In the genomic region with DNA sequence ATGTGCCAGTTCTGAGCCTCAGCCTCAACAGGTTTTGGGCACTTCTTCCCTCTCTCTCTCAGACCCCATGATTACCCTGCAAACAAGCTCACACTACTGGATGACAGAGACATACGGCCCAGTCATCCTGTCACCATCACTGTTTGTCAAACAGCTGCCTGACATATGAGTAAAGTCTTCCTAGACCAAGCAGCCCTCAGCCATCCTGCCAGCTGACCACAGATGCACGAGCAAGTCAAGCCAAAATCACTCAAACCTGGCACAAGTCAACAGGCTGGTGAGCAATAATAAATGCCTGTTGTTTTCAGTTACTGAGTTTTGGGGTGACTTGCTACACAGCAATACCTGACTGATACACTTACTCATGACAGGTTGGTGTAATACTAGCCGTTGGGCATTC, we compare ENCODE assay signal across 13 cellular contexts.
DNase-seq lines count a peak whose midpoint lies in the region; ATAC-seq lines count a peak whose summit lies in the region.
"Had no signal": no experiment of that assay in that cellular context is flagged by ENCODE, and none has a peak within 500 bp of the region (broad histone marks: within the 10 kb centered on the region; RNA-seq: fewer than 3 reads in every experiment).

No MANE protein-coding gene starts in this region.

- H3K36me3 ChIP-seq in skeletal muscle satellite cell (ENCODE audit: insufficient read depth, low read length) (peaks cover 5% of the 10 kb centered on the region), HAP-1 (replicated peaks) (no peaks in the 10 kb centered on the region)
- H3K36me3 ChIP-seq: suprapubic skin, WERI-Rb-1 had no signal

- H3K9ac ChIP-seq in skeletal muscle satellite cell (ENCODE audit: low read depth, low read length), result peak overlapping the region; percentile 91

- peak; percentile 76 for DNase-seq in activated CD4-positive, alpha-beta T cell treated with anti-CD3 and anti-CD28 coated beads for 48 hours
- DNase-seq in activated CD4-positive, alpha-beta T cell treated with anti-CD3 and anti-CD28 coated beads, Interleukin-2, amount 50 U/mL, for 1 hour, result no peak
- DNase-seq in activated T-cell treated with anti-CD3 and anti-CD28 coated beads, Interleukin-2, amount 50 U/mL, for 48 hours, result peak; percentile 58 to 73
- DNase-seq in left lobe of liver (ENCODE audit: low spot score) (no peak), HAP-1 (ENCODE audit: low spot score in 2 of 2) (no peak), NCI-H2171 (lab: John Stamatoyannopoulos, UW) (no peak)
- DNase-seq: DMS 273 treated with DMSO at 0.1 percent for 48 hours, NCI-H1417 treated with DMSO at 0.1 percent for 48 hours, NCI-H526 treated with DMSO at 0.1 percent for 48 hours, WERI-Rb-1 had no signal

- H3K9me3 ChIP-seq in skeletal muscle satellite cell (replicated peaks; ENCODE audit: low read length) (no peaks in the 10 kb centered on the region), HAP-1 (no peaks in the 10 kb centered on the region)
- H3K9me3 ChIP-seq: suprapubic skin had no signal

- peaks cover 50% of the 10 kb centered on the region for H3K4me1 ChIP-seq in skeletal muscle satellite cell (ENCODE audit: control insufficient read depth, insufficient read depth, low read length)
- H3K4me1 ChIP-seq in HAP-1, result peaks cover 5% of the 10 kb centered on the region

- in situ Hi-C loops in HAP-1 (cut with MboI; ENCODE audit: low sequenced_read_pairs), result no loop called here

- H3K4me3 ChIP-seq in skeletal muscle satellite cell (ENCODE audit: low read length) (peak overlapping the region; percentile 62), HAP-1 (no peak overlapping the region)
- H3K4me3 ChIP-seq: suprapubic skin had no signal

- no peaks in the 10 kb centered on the region for H3K27me3 ChIP-seq in skeletal muscle satellite cell (ENCODE audit: control insufficient read depth, insufficient read depth, low read length)
- no peaks in the 10 kb centered on the region for H3K27me3 ChIP-seq in HAP-1 (ENCODE audit: low read depth)
- H3K27me3 ChIP-seq: suprapubic skin had no signal

- H3K4me2 ChIP-seq in skeletal muscle satellite cell (ENCODE audit: low read length), result peak overlapping the region; percentile 78

- ATAC-seq in HG02610 (IDR thresholded peaks at IDR 0.05; ENCODE audit: unreplicated experiment), result peak; percentile 57
- ATAC-seq in left lobe of liver, result no peak

Comparison
In these comparisons a context has a peak if more than half of its experiments do, and no peak if none do; other contexts are left out.
1. DNase-seq: peak in activated CD4-positive, alpha-beta T cell treated with anti-CD3 and anti-CD28 coated beads for 48 hours (single experiment) and activated T-cell treated with anti-CD3 and anti-CD28 coated beads, Interleukin-2, amount 50 U/mL, for 48 hours (2 of 2); none in activated CD4-positive, alpha-beta T cell treated with anti-CD3 and anti-CD28 coated beads, Interleukin-2, amount 50 U/mL, for 1 hour (single experiment), left lobe of liver (single experiment), HAP-1 (0 of 2) and NCI-H2171 (single experiment).